In the genomic region with DNA sequence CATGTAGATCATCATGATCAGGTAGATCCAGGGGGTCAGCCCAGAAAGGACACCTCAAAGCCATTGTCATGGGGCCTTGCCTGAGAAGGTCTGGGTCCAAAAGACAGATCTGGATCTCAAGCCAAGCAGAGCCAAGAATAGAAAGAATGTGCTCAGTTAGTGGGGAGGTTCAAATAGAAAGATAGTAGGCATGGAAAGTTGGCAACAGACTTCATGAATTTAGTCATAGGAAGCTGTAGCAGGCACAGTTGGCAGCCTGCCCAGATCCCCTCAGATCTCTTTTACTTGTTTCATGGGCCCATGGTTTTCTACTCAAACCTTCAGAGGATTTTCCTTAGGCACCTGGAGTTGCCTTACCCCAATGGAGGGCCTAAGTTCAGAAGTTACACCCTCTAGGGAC, we compare ENCODE assay signal across 11 cellular contexts.
DNase-seq lines count a peak whose midpoint lies in the region; ATAC-seq and TF ChIP-seq lines count a peak whose summit lies in the region.
"Had no signal": no experiment of that assay in that cellular context is flagged by ENCODE, and none has a peak within 500 bp of the region (broad histone marks: within the 10 kb centered on the region; RNA-seq: fewer than 3 reads in every experiment).

No MANE protein-coding gene starts in this region.

- peak; percentile 69 for ATAC-seq in left ventricle myocardium superior
- no peak for ATAC-seq in GM19035 (IDR thresholded peaks at IDR 0.05; ENCODE audit: unreplicated experiment)

- no peaks in the 10 kb centered on the region for H3K9me3 ChIP-seq in esophagus squamous epithelium
- H3K9me3 ChIP-seq: vagina had no signal

- no peaks in the 10 kb centered on the region for H3K4me1 ChIP-seq in esophagus squamous epithelium
- H3K4me1 ChIP-seq: vagina had no signal

- H3K27me3 ChIP-seq in esophagus squamous epithelium: no peaks in the 10 kb centered on the region
- H3K27me3 ChIP-seq: vagina had no signal

- H3K36me3 ChIP-seq in esophagus squamous epithelium: no peaks in the 10 kb centered on the region
- H3K36me3 ChIP-seq: vagina had no signal

- H3K27ac Mint-ChIP-seq in activated T-cell treated with anti-CD3 and anti-CD28 coated beads, Interleukin-2, amount 50 U/mL, for 24 hours: no peak overlapping the region

- H3K4me3 ChIP-seq in esophagus squamous epithelium: no peak overlapping the region
- H3K4me3 ChIP-seq: vagina had no signal

- no peaks in the 10 kb centered on the region for H3K36me3 Mint-ChIP-seq in activated T-cell treated with anti-CD3 and anti-CD28 coated beads, Interleukin-2, amount 50 U/mL, for 24 hours (ENCODE audit: low read depth)

- H3K9me3 Mint-ChIP-seq in activated T-cell treated with anti-CD3 and anti-CD28 coated beads, Interleukin-2, amount 50 U/mL, for 24 hours: no peaks in the 10 kb centered on the region

- DNase-seq in DMS153 treated with DMSO at 0.1 percent for 48 hours (lab: John Stamatoyannopoulos, UW; ENCODE audit: unreplicated experiment) (peak; percentile 32), NAMALWA (ENCODE audit: low spot score) (peak; percentile 2), SW480 (ENCODE audit: low spot score) (peak; percentile 5), left ventricle myocardium superior (peak; percentile 60), DMS114 treated with DMSO at 0.1 percent for 48 hours (lab: John Stamatoyannopoulos, UW; ENCODE audit: unreplicated experiment) (no peak), esophagus squamous epithelium (lab: John Stamatoyannopoulos, UW) (no peak)
- no peak for DNase-seq in activated T-cell treated with anti-CD3 and anti-CD28 coated beads, Interleukin-2, amount 50 U/mL, for 24 hours
- DNase-seq: occipital lobe had no signal

- no peaks in the 10 kb centered on the region for H3K4me1 Mint-ChIP-seq in activated T-cell treated with anti-CD3 and anti-CD28 coated beads, Interleukin-2, amount 50 U/mL, for 24 hours (ENCODE audit: low read depth)
- H3K4me1 Mint-ChIP-seq: central memory CD8-positive, alpha-beta T cell had no signal

- H3K4me3 Mint-ChIP-seq in activated T-cell treated with anti-CD3 and anti-CD28 coated beads, Interleukin-2, amount 50 U/mL, for 24 hours: no peak overlapping the region
- H3K4me3 Mint-ChIP-seq: central memory CD8-positive, alpha-beta T cell had no signal

- H3K27me3 Mint-ChIP-seq in activated T-cell treated with anti-CD3 and anti-CD28 coated beads, Interleukin-2, amount 50 U/mL, for 24 hours: no peaks in the 10 kb centered on the region
- H3K27me3 Mint-ChIP-seq: central memory CD8-positive, alpha-beta T cell had no signal

- intact Hi-C loops in left ventricle myocardium superior (cut with micrococcal nuclease): loop anchor here (5.0 kb wide), 1 partner anchor 637 kb away; no protein-coding TSS in a partner anchor
- intact Hi-C loops in esophagus squamous epithelium (cut with DNase I): no loop called here

- no peak for TF ChIP-seq CTCF in esophagus squamous epithelium (IDR thresholded peaks at IDR 0.05)

- no peak for TF ChIP-seq POLR2A in esophagus squamous epithelium (IDR thresholded peaks at IDR 0.05)

- H3K27ac ChIP-seq in esophagus squamous epithelium: no peak overlapping the region
- H3K27ac ChIP-seq: vagina had no signal

Comparison
In these comparisons a context has a peak if more than half of its experiments do, and no peak if none do; other contexts are left out.
1. DNase-seq: peak in DMS153 treated with DMSO at 0.1 percent for 48 hours (single experiment), NAMALWA (single experiment), SW480 (single experiment) and left ventricle myocardium superior (single experiment); none in DMS114 treated with DMSO at 0.1 percent for 48 hours (single experiment), esophagus squamous epithelium (single experiment) and activated T-cell treated with anti-CD3 and anti-CD28 coated beads, Interleukin-2, amount 50 U/mL, for 24 hours (single experiment).